In the genomic region with DNA sequence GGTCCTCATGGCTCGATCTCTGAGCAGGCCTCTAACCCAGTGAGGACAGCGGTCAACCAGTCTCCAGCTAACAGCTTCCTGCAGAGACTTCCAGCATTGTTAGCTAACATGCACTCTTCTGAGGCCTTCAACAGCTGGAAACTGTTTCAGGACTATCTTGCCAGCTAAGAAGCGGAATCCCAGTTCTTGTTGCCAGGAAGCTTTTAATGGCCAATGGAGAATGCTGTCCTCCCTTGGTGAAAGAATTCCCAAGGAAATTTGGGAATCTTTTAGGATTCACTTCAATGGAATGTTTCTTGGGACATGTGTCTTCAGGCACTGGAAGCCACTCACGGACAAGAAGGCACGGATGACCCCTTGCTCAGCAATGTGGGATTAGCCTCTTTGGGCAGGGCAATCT, we compare ENCODE assay signal across 27 cellular contexts.
DNase-seq lines count a peak whose midpoint lies in the region; ATAC-seq, FAIRE-seq and TF ChIP-seq lines count a peak whose summit lies in the region.
"Had no signal": no experiment of that assay in that cellular context is flagged by ENCODE, and none has a peak within 500 bp of the region (broad histone marks: within the 10 kb centered on the region; RNA-seq: fewer than 3 reads in every experiment).

No MANE protein-coding gene starts in this region.

- no peak overlapping the region for H3K4me3 ChIP-seq in BJ (ENCODE audit: low read depth, low read length)
- no peak overlapping the region for H3K4me3 ChIP-seq in right cardiac atrium (ENCODE audit: low read length)
- H3K4me3 ChIP-seq in skeletal muscle cell (ENCODE audit: low read depth, low read length), result no peak overlapping the region
- H3K4me3 ChIP-seq: SJSA1 had no signal

- POLR2A ChIA-PET in BJ (lab: Charles Lee), result interaction anchor here (0.7 kb wide), 1 partner anchor 51 kb away, joined by 3 read pairs; no protein-coding TSS in a partner anchor

- DNase-seq in BJ (ENCODE audit: low read depth) (peak; percentile 48), LHCN-M2 (ENCODE audit: low read depth) (peak; percentile 84), right cardiac atrium (no peak), skeletal muscle cell (ENCODE audit: low read depth) (peak; percentile 21), GM12892 (ENCODE audit: insufficient read length) (no peak), DMS 273 treated with DMSO at 0.1 percent for 48 hours (lab: John Stamatoyannopoulos, UW) (no peak)
- DNase-seq: activated CD4-positive, alpha-beta memory T cell treated with anti-CD3 and anti-CD28 coated beads for 36 hours; activated naive CD8-positive, alpha-beta T cell treated with anti-CD3 and anti-CD28 coated beads for 36 hours; CD4-positive, CD25-positive, alpha-beta regulatory T cell; cerebellar nuclear complex; Karpas-422; mammary epithelial cell; MV-4-11; NCI-H1694 treated with DMSO at 0.1 percent for 48 hours; NCI-H2171; NCI-H510A treated with DMSO at 0.1 percent for 48 hours; NK-92 treated with Interleukin-12 subunit alpha and Interleukin-12 subunit beta, amount 100 ng/mL, for 24 hours; nucleus accumbens; stimulated activated CD4-positive, alpha-beta T cell treated with anti-CD3 and anti-CD28 coated beads, Interleukin-4, amount 100 ng/mL, for 1 hour; T-helper 1 cell had no signal

- peak; percentile 61 to 69 for ATAC-seq in right cardiac atrium
- ATAC-seq in HG03342 (IDR thresholded peaks at IDR 0.05; ENCODE audit: unreplicated experiment), result no peak
- ATAC-seq: stimulated activated memory B cell treated with anti-CD40 and anti-IgM and Interleukin-4, amounts not matched to agents 10 μg/mL and 1 μg/mL and 100 μg/mL, for 72 hours had no signal

- TF ChIP-seq CTCF in BJ (IDR thresholded peaks at IDR 0.05; ENCODE audit: insufficient read depth, low read depth, low read length), result no peak

- CTCF ChIA-PET in BJ (lab: Yijun Ruan, JAX), result interaction anchor here (0.6 kb wide), 2 partner anchors 31 to 415 kb away, joined by 3 read pairs; no protein-coding TSS in a partner anchor

- no peaks in the 10 kb centered on the region for H3K9me3 ChIP-seq in right cardiac atrium (ENCODE audit: control insufficient read depth, low read length)
- H3K9me3 ChIP-seq: SJSA1 had no signal

- FAIRE-seq in GM12892 (lab: Jason Lieb, UNC), result no peak
- FAIRE-seq: astrocyte, H1, keratinocyte had no signal

- no peak for TF ChIP-seq POLR2A in GM12892 (IDR thresholded peaks at IDR 0.05; ENCODE audit: low read depth, low read length)

- H3K27me3 ChIP-seq in BJ (ENCODE audit: control insufficient read depth, insufficient read depth, low read length) (no peaks in the 10 kb centered on the region), right cardiac atrium (ENCODE audit: control insufficient read depth, insufficient read depth) (no peaks in the 10 kb centered on the region)

- intact Hi-C loops in right cardiac atrium (cut with DNase I), result loop anchor here in 1 of 4 donors (2.0 kb wide), 1 partner anchor 62 kb away; no protein-coding TSS in a partner anchor

- WGBS in right cardiac atrium, result 70% methylated on average over 5 of the region's 5 CpGs

- H3K27ac ChIP-seq in right cardiac atrium (ENCODE audit: low read length), result no peak overlapping the region
- H3K27ac ChIP-seq: epithelial cell of prostate, SJSA1 had no signal

- peaks cover 67% of the 10 kb centered on the region for H3K36me3 ChIP-seq in BJ (ENCODE audit: control insufficient read depth, insufficient read depth, low read length)
- H3K36me3 ChIP-seq: SJSA1 had no signal

- H3K4me1 ChIP-seq in right cardiac atrium (ENCODE audit: control insufficient read depth, insufficient read depth, low read length), result peaks cover 6% of the 10 kb centered on the region
- H3K4me1 ChIP-seq: SJSA1 had no signal

Comparison
In these comparisons a context has a peak if more than half of its experiments do, and no peak if none do; other contexts are left out.
1. DNase-seq: peak in BJ (single experiment), LHCN-M2 (single experiment) and skeletal muscle cell (single experiment); none in right cardiac atrium (0 of 3), GM12892 (single experiment) and DMS 273 treated with DMSO at 0.1 percent for 48 hours (single experiment).